1 cellular context compared by ENCODE assay signal in genomic region chr6:161257778-161258457, GRCh38.
TF ChIP-seq lines count a peak whose summit lies in the region.

No MANE protein-coding gene starts in this region.

TF ChIP-seq in K562, 482 proteins besides CTCF, POLR2A, EP300 and RAD21 (continued from another document):
- TF ChIP-seq CUX1 (CRISPR knock-in tag; IDR thresholded peaks at IDR 0.05), result no peak
TF ChIP-seq in K562: peak in this region for 3.
